ENCODE assay signal across 5 cellular contexts in genomic region chr1:97356309-97356708, GRCh38.
"Had no signal": no experiment of that assay in that cellular context is flagged by ENCODE, and none has a peak within 500 bp of the region (broad histone marks: within the 10 kb centered on the region; RNA-seq: fewer than 3 reads in every experiment).

No MANE protein-coding gene starts in this region.

- ATAC-seq: HepG2, K562 had no signal

- DNase-seq: IMR-90, KBM-7, KG1 had no signal
